In genomic region chr17:44315760-44316731, GRCh38 we compare ENCODE assay signal across 9 cellular contexts. TPM values are rescaled to one million over a fixed set of nuclear protein-coding genes. Genes with fewer than 3 reads are reported as not detected.
A peak's percentile ranks its signal among the peaks of the same experiment; 100 is the strongest.
DNase-seq lines count a peak whose midpoint lies in the region; ATAC-seq, FAIRE-seq and TF ChIP-seq lines count a peak whose summit lies in the region.
"Had no signal": no experiment of that assay in that cellular context is flagged by ENCODE, and none has a peak within 500 bp of the region (broad histone marks: within the 10 kb centered on the region; RNA-seq: fewer than 3 reads in every experiment).

No MANE protein-coding gene starts in this region.

- H3K27me3 ChIP-seq in ACC112 (ENCODE audit: insufficient read depth, low read length) (peaks cover 37% of the 10 kb centered on the region), upper lobe of right lung (peaks cover 41% of the 10 kb centered on the region)

- ATAC-seq in activated CD8-positive, alpha-beta T cell treated with anti-CD3 and anti-CD28 coated beads, Interleukin-2, amount 10 ng/mL, durations not matched to agents 7 days and 5 days = no peak
- ATAC-seq in upper lobe of right lung = no peak

- no peak overlapping the region for H2AFZ ChIP-seq in ACC112 (ENCODE audit: low read length, unreplicated experiment)

- H3K4me3 ChIP-seq in ACC112 (ENCODE audit: low read depth, low read length) (peak overlapping the region; percentile 40; the same call in 1 of the 2 replicates), upper lobe of right lung (no peak overlapping the region)

- intact Hi-C loops in upper lobe of right lung (cut with DNase I) = no loop called here

- H3K27me3 Mint-ChIP-seq in activated CD8-positive, alpha-beta T cell treated with anti-CD3 and anti-CD28 coated beads, Interleukin-2, amount 10 ng/mL, durations not matched to agents 7 days and 5 days (ENCODE audit: low read depth) = peaks cover 33% of the 10 kb centered on the region

- H3K27ac Mint-ChIP-seq in activated CD8-positive, alpha-beta T cell treated with anti-CD3 and anti-CD28 coated beads, Interleukin-2, amount 10 ng/mL, durations not matched to agents 7 days and 5 days = no peak overlapping the region

- no peaks in the 10 kb centered on the region for H3K9me3 Mint-ChIP-seq in activated CD8-positive, alpha-beta T cell treated with anti-CD3 and anti-CD28 coated beads, Interleukin-2, amount 10 ng/mL, durations not matched to agents 7 days and 5 days (ENCODE audit: insufficient read depth)

- H3K36me3 ChIP-seq in ACC112 (ENCODE audit: insufficient read depth, low read length) = no peaks in the 10 kb centered on the region; the same call in 1 of the 2 replicates
- H3K36me3 ChIP-seq in upper lobe of right lung = peaks cover 18% of the 10 kb centered on the region

- TF ChIP-seq POLR2A in GM12891 (IDR thresholded peaks at IDR 0.05; ENCODE audit: low read depth, low read length) = no peak

- H3K9me3 ChIP-seq in upper lobe of right lung = no peaks in the 10 kb centered on the region

- peak overlapping the region; percentile 57 for H3K4me3 Mint-ChIP-seq in activated CD8-positive, alpha-beta T cell treated with anti-CD3 and anti-CD28 coated beads, Interleukin-2, amount 10 ng/mL, durations not matched to agents 7 days and 5 days

- TF ChIP-seq CTCF in upper lobe of right lung (IDR thresholded peaks at IDR 0.05) = no peak

- no peak overlapping the region for H3K27ac ChIP-seq in ACC112 (ENCODE audit: low read depth, low read length)
- H3K27ac ChIP-seq in upper lobe of right lung = no peak overlapping the region

- POLR2A ChIA-PET in activated CD8-positive, alpha-beta T cell treated with anti-CD3 and anti-CD28 coated beads, Interleukin-2, amount 10 ng/mL, durations not matched to agents 7 days and 5 days (lab: Charles Lee) = interaction anchor here (0.9 to 1.8 kb wide), 3 partner anchors 96 to 106 kb away, joined by 4 to 5 read pairs (median 4); partner anchors contain the start of gene UBTF

- peaks cover 12% of the 10 kb centered on the region for H3K4me1 Mint-ChIP-seq in activated CD8-positive, alpha-beta T cell treated with anti-CD3 and anti-CD28 coated beads, Interleukin-2, amount 10 ng/mL, durations not matched to agents 7 days and 5 days (ENCODE audit: low read depth)

- no peaks in the 10 kb centered on the region for H3K79me2 ChIP-seq in ACC112 (ENCODE audit: control insufficient read depth, insufficient read depth, low read length, unreplicated experiment)

- CTCF ChIA-PET in activated CD8-positive, alpha-beta T cell treated with anti-CD3 and anti-CD28 coated beads, Interleukin-2, amount 10 ng/mL, durations not matched to agents 7 days and 5 days (lab: Charles Lee) = interaction anchor here (0.9 to 3.3 kb wide), 8 partner anchors 14 to 118 kb away, joined by 3 to 12 read pairs (median 4); partner anchors contain the start of gene UBTF

- FAIRE-seq in GM12891 (lab: Jason Lieb, UNC) = peak; percentile 50

- H3K4me1 ChIP-seq in ACC112 (ENCODE audit: control insufficient read depth, insufficient read depth, low read length, unreplicated experiment) = peaks cover 4% of the 10 kb centered on the region
- H3K4me1 ChIP-seq in upper lobe of right lung = no peaks in the 10 kb centered on the region

- DNase-seq in GM12891 (ENCODE audit: insufficient read length, low spot score) (no peak), iPS-NIHi7 (ENCODE audit: extremely low spot score) (peak; percentile 92), NCI-H69 (lab: John Stamatoyannopoulos, UW) (no peak), HCEC 1CT (no peak), COLO829 (ENCODE audit: low spot score) (no peak), upper lobe of right lung (no peak)
- DNase-seq in activated CD8-positive, alpha-beta T cell treated with anti-CD3 and anti-CD28 coated beads, Interleukin-2, amount 10 ng/mL, durations not matched to agents 7 days and 5 days = no peak
- DNase-seq: activated gamma-delta T cell treated with Interleukin-2 at 50 U/mL for 16 hours had no signal

- H3K36me3 Mint-ChIP-seq in activated CD8-positive, alpha-beta T cell treated with anti-CD3 and anti-CD28 coated beads, Interleukin-2, amount 10 ng/mL, durations not matched to agents 7 days and 5 days (ENCODE audit: low read depth) = peaks cover 13% of the 10 kb centered on the region

TF ChIP-seq in GM12891, 5 proteins besides CTCF, POLR2A, EP300 and RAD21:
- TF ChIP-seq SPI1 (IDR thresholded peaks at IDR 0.05; ENCODE audit: low read depth, low read length) = no peak
- no peak for TF ChIP-seq POLR2AphosphoS5 (IDR thresholded peaks at IDR 0.05; ENCODE audit: low read depth, low read length)
- no peak for TF ChIP-seq PAX5 (IDR thresholded peaks at IDR 0.05; ENCODE audit: insufficient read depth, low read length, severe bottlenecking)
- no peak for TF ChIP-seq TAF1 (IDR thresholded peaks at IDR 0.05; ENCODE audit: low read depth, low read length)
- no peak for TF ChIP-seq POU2F2 (IDR thresholded peaks at IDR 0.05; ENCODE audit: low read depth, low read length)

RNA-seq across cellular contexts. Expression of gene RUNDC3A, which starts 7.6 kb away (rescaled TPM):
- polyA plus RNA-seq in GM12891 (2012; ENCODE audit: low read depth, missing spikeins) = 0.15 TPM
- total RNA-seq in activated CD8-positive, alpha-beta T cell treated with anti-CD3 and anti-CD28 coated beads, Interleukin-2, amount 10 ng/mL, durations not matched to agents 7 days and 5 days = under 1 TPM in 1 of 2 experiments, not detected in 1; 0.18 TPM
- total RNA-seq in upper lobe of right lung = 0.32 TPM

RNA-seq across cellular contexts. Expression of gene SLC25A39, which starts 8.6 kb away (rescaled TPM):
- polyA plus RNA-seq in GM12891 (2012; ENCODE audit: low read depth, missing spikeins) = 111 TPM
- total RNA-seq in activated CD8-positive, alpha-beta T cell treated with anti-CD3 and anti-CD28 coated beads, Interleukin-2, amount 10 ng/mL, durations not matched to agents 7 days and 5 days = 100 to 1,000 TPM; 140 to 141 TPM
- 76.8 TPM for total RNA-seq in upper lobe of right lung

RNA-seq across cellular contexts. Expression of gene GRN, which starts 29.1 kb away (rescaled TPM):
- polyA plus RNA-seq in GM12891 (2012; ENCODE audit: low read depth, missing spikeins) = 208 TPM
- total RNA-seq in activated CD8-positive, alpha-beta T cell treated with anti-CD3 and anti-CD28 coated beads, Interleukin-2, amount 10 ng/mL, durations not matched to agents 7 days and 5 days = 10 to 100 TPM; 45.6 to 46.7 TPM
- total RNA-seq in upper lobe of right lung = 722 TPM

RNA-seq across cellular contexts. Expression of gene FAM171A2, which starts 47.6 kb away (rescaled TPM):
- 0.98 TPM for polyA plus RNA-seq in GM12891 (2012; ENCODE audit: low read depth, missing spikeins)
- total RNA-seq in activated CD8-positive, alpha-beta T cell treated with anti-CD3 and anti-CD28 coated beads, Interleukin-2, amount 10 ng/mL, durations not matched to agents 7 days and 5 days = under 1 TPM; 0.37 to 0.45 TPM
- 1.8 TPM for total RNA-seq in upper lobe of right lung

RNA-seq across cellular contexts. Expression of gene SLC4A1, which starts 48.1 kb away (rescaled TPM):
- polyA plus RNA-seq in GM12891 (2012; ENCODE audit: low read depth, missing spikeins) = 0.03 TPM
- total RNA-seq in activated CD8-positive, alpha-beta T cell treated with anti-CD3 and anti-CD28 coated beads, Interleukin-2, amount 10 ng/mL, durations not matched to agents 7 days and 5 days = not detected
- total RNA-seq in upper lobe of right lung = 0.43 TPM

Comparison
In these comparisons a context has a peak if more than half of its experiments do, and no peak if none do; other contexts are left out.
1. RNA of gene GRN, which starts 29.1 kb away (total RNA-seq): 722 TPM in upper lobe of right lung (single experiment); 45.6 to 46.7 TPM in activated CD8-positive, alpha-beta T cell treated with anti-CD3 and anti-CD28 coated beads, Interleukin-2, amount 10 ng/mL, durations not matched to agents 7 days and 5 days; every median in the first group is over 10 times any median in the second.